ENCODE assay signal across 8 cellular contexts in the genomic region with DNA sequence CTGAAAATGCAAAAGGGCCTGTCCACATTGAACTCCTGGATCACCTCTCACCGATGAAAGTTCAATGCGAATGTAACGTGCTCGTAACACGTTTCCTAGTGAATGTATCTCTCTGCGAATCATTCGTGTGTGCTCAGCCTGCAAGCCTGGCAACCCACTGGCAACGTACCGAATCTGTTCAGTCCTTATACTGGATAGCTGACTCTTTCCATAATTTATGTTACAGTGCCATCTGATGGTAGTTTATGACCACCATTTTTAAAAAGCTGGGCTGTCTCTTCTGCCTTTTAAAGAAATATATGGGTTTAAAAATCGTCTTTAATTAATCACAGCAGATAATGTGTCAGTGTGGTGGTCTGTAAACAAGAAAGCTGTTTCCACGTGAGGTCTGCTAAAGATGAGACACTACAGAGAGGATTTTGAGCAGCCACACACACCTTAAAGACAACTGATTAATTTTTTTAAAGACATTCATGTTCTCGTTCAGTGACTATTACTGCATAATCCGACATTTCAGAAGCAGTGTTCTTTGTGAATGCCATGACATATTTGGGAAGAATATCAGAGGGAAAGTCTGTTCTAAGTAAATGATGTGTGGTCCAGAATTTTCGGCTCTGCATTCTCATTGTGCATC.
DNase-seq lines count a peak whose midpoint lies in the region; ATAC-seq, FAIRE-seq and TF ChIP-seq lines count a peak whose summit lies in the region.

No MANE protein-coding gene starts in this region.

- peak; percentile 77 for TF ChIP-seq CTCF in D721Med (IDR thresholded peaks at IDR 0.05; ENCODE audit: insufficient read depth, missing control alignments)
- 0 out of 2 replicates have a peak, but pooled peaks have one; percentile 37 for TF ChIP-seq CTCF in HEK293 (tag by site-specific recombination; IDR thresholded peaks at IDR 0.05)
- TF ChIP-seq CTCF in astrocyte of the spinal cord (IDR thresholded peaks at IDR 0.05; ENCODE audit: low read depth, low read length): peak; percentile 42
- peak in 9 of 11 experiments; percentile 17 to 62 (median 41) for TF ChIP-seq CTCF in spleen (IDR thresholded peaks at IDR 0.05 in 8 of 11, conservative IDR thresholded peaks at IDR 0.05 in 3 of 11)

- H3K4me3 ChIP-seq in HEK293 (ENCODE audit: low read depth, low read length) (no peak overlapping the region), astrocyte of the spinal cord (ENCODE audit: low read depth, low read length) (no peak overlapping the region), spleen (no peak overlapping the region)

- H3K9me3 ChIP-seq in HEK293 (ENCODE audit: control insufficient read depth, insufficient read depth, low read depth, low read length) (no peaks in the 10 kb centered on the region), spleen (no peaks in the 10 kb centered on the region)

- H3K4me1 ChIP-seq in HEK293 (ENCODE audit: control insufficient read depth, insufficient read depth, low read length) (peaks cover 2% of the 10 kb centered on the region; the same call in 1 of the 2 replicates), spleen (peaks cover 0 to 16% (median 2%) of the 10 kb centered on the region in 6 donors)

- 42 to 51% (median 45%) methylated on average over 14 of the region's 14 CpGs for WGBS in spleen, 5 donors

- H3K36me3 ChIP-seq in HEK293 (ENCODE audit: control insufficient read depth in 2 of 2, insufficient read depth in 1 of 2, low read length in 2 of 2) (no peaks in the 10 kb centered on the region), spleen (no peaks in the 10 kb centered on the region)

- in situ Hi-C loops in astrocyte of the spinal cord (cut with HindIII; ENCODE audit: low sequenced_read_pairs): no loop called here

- no peak for ATAC-seq in HG03378 (IDR thresholded peaks at IDR 0.05; ENCODE audit: unreplicated experiment)

- H3K27ac ChIP-seq in HEK293 (ENCODE audit: extremely low read depth, low read depth, low read length) (no peak overlapping the region), spleen (no peak overlapping the region)

- no peaks in the 10 kb centered on the region for H3K27me3 ChIP-seq in spleen (replicated peaks in 1 of 7)

- POLR2A ChIA-PET in HEK293 (lab: Yijun Ruan, JAX): no interaction called here

- CTCF ChIA-PET in HEK293 (lab: Yijun Ruan, JAX): interaction anchor here (1.0 kb wide), 3 partner anchors 69 to 1121 kb away, joined by 3 to 8 read pairs (median 4); partner anchors contain the start of gene FOXP1

- DNase-seq in D721Med (ENCODE audit: insufficient read length, low spot score) (peak; percentile 22), NCI-H748 treated with DMSO at 0.1 percent for 48 hours (lab: John Stamatoyannopoulos, UW) (peak; percentile 43), astrocyte of the spinal cord (ENCODE audit: low read depth, low spot score) (peak; percentile 74), iPS DF 4.7 (ENCODE audit: extremely low read depth, low spot score) (peak; percentile 22), spleen (no peak), ecto neural progenitor cell (ENCODE audit: low spot score) (no peak)

- no peak for TF ChIP-seq POLR2A in spleen (IDR thresholded peaks at IDR 0.05)

- peak; percentile 55 for FAIRE-seq in D721Med (lab: Jason Lieb, UNC)

- intact Hi-C loops in spleen (cut with DNase I; ENCODE audit: low total_unique reads): loop anchor here (10.0 kb wide), 1 partner anchor 1588 kb away; no protein-coding TSS in a partner anchor

TF ChIP-seq in HEK293, 187 proteins besides CTCF, POLR2A, EP300 and RAD21 (continues in another document):
- no peak for TF ChIP-seq ZSCAN23 (tag by site-specific recombination; IDR thresholded peaks at IDR 0.05)
- no peak for TF ChIP-seq GLI2 (tag by site-specific recombination; IDR thresholded peaks at IDR 0.05; ENCODE audit: borderline replicate concordance, low read depth)
- TF ChIP-seq KLF9 (tag by site-specific recombination; IDR thresholded peaks at IDR 0.05; ENCODE audit: low read depth): no peak
- TF ChIP-seq ZNF416 (tag by site-specific recombination; IDR thresholded peaks at IDR 0.05): no peak
- TF ChIP-seq, protein P1, sequence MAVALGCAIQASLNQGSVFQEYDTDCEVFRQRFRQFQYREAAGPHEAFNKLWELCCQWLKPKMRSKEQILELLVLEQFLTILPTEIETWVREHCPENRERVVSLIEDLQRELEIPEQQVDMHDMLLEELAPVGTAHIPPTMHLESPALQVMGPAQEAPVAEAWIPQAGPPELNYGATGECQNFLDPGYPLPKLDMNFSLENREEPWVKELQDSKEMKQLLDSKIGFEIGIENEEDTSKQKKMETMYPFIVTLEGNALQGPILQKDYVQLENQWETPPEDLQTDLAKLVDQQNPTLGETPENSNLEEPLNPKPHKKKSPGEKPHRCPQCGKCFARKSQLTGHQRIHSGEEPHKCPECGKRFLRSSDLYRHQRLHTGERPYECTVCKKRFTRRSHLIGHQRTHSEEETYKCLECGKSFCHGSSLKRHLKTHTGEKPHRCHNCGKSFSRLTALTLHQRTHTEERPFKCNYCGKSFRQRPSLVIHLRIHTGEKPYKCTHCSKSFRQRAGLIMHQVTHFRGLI (tag by site-specific recombination; IDR thresholded peaks at IDR 0.05): no peak
- no peak for TF ChIP-seq ZNF423 (tag by site-specific recombination; IDR thresholded peaks at IDR 0.05)
- TF ChIP-seq ZBTB48 (tag by site-specific recombination; IDR thresholded peaks at IDR 0.05): no peak
- TF ChIP-seq SALL2 (tag by site-specific recombination; IDR thresholded peaks at IDR 0.05; ENCODE audit: borderline replicate concordance): no peak
- TF ChIP-seq SP3 (tag by site-specific recombination; IDR thresholded peaks at IDR 0.05): no peak
- TF ChIP-seq, protein P2, sequence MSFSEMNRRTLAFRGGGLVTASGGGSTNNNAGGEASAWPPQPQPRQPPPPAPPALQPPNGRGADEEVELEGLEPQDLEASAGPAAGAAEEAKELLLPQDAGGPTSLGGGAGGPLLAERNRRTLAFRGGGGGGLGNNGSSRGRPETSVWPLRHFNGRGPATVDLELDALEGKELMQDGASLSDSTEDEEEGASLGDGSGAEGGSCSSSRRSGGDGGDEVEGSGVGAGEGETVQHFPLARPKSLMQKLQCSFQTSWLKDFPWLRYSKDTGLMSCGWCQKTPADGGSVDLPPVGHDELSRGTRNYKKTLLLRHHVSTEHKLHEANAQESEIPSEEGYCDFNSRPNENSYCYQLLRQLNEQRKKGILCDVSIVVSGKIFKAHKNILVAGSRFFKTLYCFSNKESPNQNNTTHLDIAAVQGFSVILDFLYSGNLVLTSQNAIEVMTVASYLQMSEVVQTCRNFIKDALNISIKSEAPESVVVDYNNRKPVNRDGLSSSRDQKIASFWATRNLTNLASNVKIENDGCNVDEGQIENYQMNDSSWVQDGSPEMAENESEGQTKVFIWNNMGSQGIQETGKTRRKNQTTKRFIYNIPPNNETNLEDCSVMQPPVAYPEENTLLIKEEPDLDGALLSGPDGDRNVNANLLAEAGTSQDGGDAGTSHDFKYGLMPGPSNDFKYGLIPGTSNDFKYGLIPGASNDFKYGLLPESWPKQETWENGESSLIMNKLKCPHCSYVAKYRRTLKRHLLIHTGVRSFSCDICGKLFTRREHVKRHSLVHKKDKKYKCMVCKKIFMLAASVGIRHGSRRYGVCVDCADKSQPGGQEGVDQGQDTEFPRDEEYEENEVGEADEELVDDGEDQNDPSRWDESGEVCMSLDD (tag by site-specific recombination; IDR thresholded peaks at IDR 0.05): no peak
- TF ChIP-seq ZNF292 (tag by site-specific recombination; IDR thresholded peaks at IDR 0.05; ENCODE audit: borderline replicate concordance, low read depth): no peak
- TF ChIP-seq ZSCAN5A (tag by site-specific recombination; IDR thresholded peaks at IDR 0.05): no peak
- TF ChIP-seq HOXA7 (CRISPR knock-in tag; IDR thresholded peaks at IDR 0.05; ENCODE audit: borderline replicate concordance): no peak
- 0 out of 2 replicates have a peak, but pooled peaks have one; percentile 7 for TF ChIP-seq PRDM1 (tag by site-specific recombination; IDR thresholded peaks at IDR 0.05)
- no peak for TF ChIP-seq ZBTB26 (tag by site-specific recombination; optimal IDR thresholded peaks at IDR 0.05)
- no peak for TF ChIP-seq TCF7L2 (IDR thresholded peaks at IDR 0.05; ENCODE audit: borderline replicate concordance, low read depth, low read length)
- 0 out of 2 replicates have a peak, but pooled peaks have one; percentile 39 for TF ChIP-seq ZNF660 (tag by site-specific recombination; IDR thresholded peaks at IDR 0.05)
- no peak for TF ChIP-seq ZNF488 (tag by site-specific recombination; IDR thresholded peaks at IDR 0.05)

Comparison
In these comparisons a context has a peak if more than half of its experiments do, and no peak if none do; other contexts are left out.
1. DNase-seq: peak in D721Med (single experiment), NCI-H748 treated with DMSO at 0.1 percent for 48 hours (single experiment), astrocyte of the spinal cord (single experiment) and iPS DF 4.7 (single experiment); none in spleen (single experiment) and ecto neural progenitor cell (single experiment).
2. Peak in every context shown above with its lines, with median percentiles within 50 percentile points of each other: CTCF ChIP-seq.